8 cellular contexts compared by ENCODE assay signal in genomic region chr3:75434276-75434936, GRCh38.
DNase-seq lines count a peak whose midpoint lies in the region; ATAC-seq and TF ChIP-seq lines count a peak whose summit lies in the region.
"Not testable (repeated sequence)": the region's sequence is repeated elsewhere in the genome, so short reads cannot be mapped to it uniquely, and the experiment has no call there.

No MANE protein-coding gene starts in this region.

- peaks cover 8 to 20% of the 10 kb centered on the region in 2 donors for H3K4me1 Mint-ChIP-seq in effector memory CD8-positive, alpha-beta T cell (ENCODE audit: low read depth in 2 of 2)

- H3K27ac Mint-ChIP-seq in effector memory CD8-positive, alpha-beta T cell = peak overlapping the region; percentile 94

- H2AFZ ChIP-seq in KMS-11 (ENCODE audit: low read depth) = peak overlapping the region; percentile 30; the same call in 1 of the 2 replicates
- H2AFZ ChIP-seq in trophoblast cell (ENCODE audit: insufficient read depth, low read length, poor library complexity) = peak overlapping the region; percentile 66

- not testable (repeated sequence) for H3K4me1 ChIP-seq in KMS-11 (ENCODE audit: low read depth, poor library complexity, severe bottlenecking); trophoblast cell (ENCODE audit: control insufficient read depth in 1 of 2, insufficient read depth in 2 of 2, low read length in 2 of 2)
- H3K4me1 ChIP-seq in tibial artery = peaks cover 0 to 46% (median 35%) of the 10 kb centered on the region in 4 donors

- H3K9me3 Mint-ChIP-seq in effector memory CD8-positive, alpha-beta T cell = not testable (repeated sequence)

- peak overlapping the region; percentile 12 for H2BK5ac ChIP-seq in trophoblast cell (ENCODE audit: low read depth, low read length, poor library complexity)

- H3K9ac ChIP-seq in KMS-11 = peak overlapping the region; percentile 80
- H3K9ac ChIP-seq in trophoblast cell (ENCODE audit: low read length) = peak overlapping the region; percentile 78

- not testable (repeated sequence) for H3K79me1 ChIP-seq in trophoblast cell (ENCODE audit: low read length)

- not testable (repeated sequence) for H3K27me3 Mint-ChIP-seq in effector memory CD8-positive, alpha-beta T cell

- not testable (repeated sequence) for H3K36me3 Mint-ChIP-seq in effector memory CD8-positive, alpha-beta T cell (ENCODE audit: insufficient read depth)

- intact Hi-C loops in tibial artery (cut with DNase I; ENCODE audit: low total_unique reads) = not testable (repeated sequence)

- DNase-seq in Daoy (ENCODE audit: low read depth) (peak; percentile 57), SK-N-DZ (ENCODE audit: low spot score) (peak; percentile 32), activated gamma-delta T cell (lab: John Stamatoyannopoulos, UW) (peak; percentile 11), islet precursor cell (peak; percentile 69), trophoblast cell (peak in 1 of 2 donors; percentile 17), tibial artery (peak; percentile 27 to 73)
- peak in 2 of 3 experiments; percentile 0 to 1 for DNase-seq in effector memory CD8-positive, alpha-beta T cell

- H3K23ac ChIP-seq in trophoblast cell (ENCODE audit: low read length) = not testable (repeated sequence)

- not testable (repeated sequence) for H3K36me3 ChIP-seq in KMS-11 (ENCODE audit: insufficient read depth); trophoblast cell (ENCODE audit: control insufficient read depth in 1 of 2, insufficient read depth in 2 of 2, low read length in 2 of 2)
- H3K36me3 ChIP-seq in tibial artery = peaks cover 0 to 17% (median 5%) of the 10 kb centered on the region in 3 donors

- not testable (repeated sequence) for H3K18ac ChIP-seq in trophoblast cell (ENCODE audit: low read length)

- H3K4me2 ChIP-seq in KMS-11 (peak overlapping the region; percentile 54), trophoblast cell (ENCODE audit: low read length) (peak overlapping the region; percentile 81)

- H3K27ac ChIP-seq in KMS-11 (peak overlapping the region; percentile 59), tibial artery (peak overlapping the region; percentile 91 to 93)
- not testable (repeated sequence) for H3K27ac ChIP-seq in trophoblast cell (ENCODE audit: low read depth, low read length)

- H3K14ac ChIP-seq in trophoblast cell (ENCODE audit: low read length) = peak overlapping the region; percentile 82

- H3K9me3 ChIP-seq in trophoblast cell (ENCODE audit: insufficient read depth, low read depth, low read length); tibial artery: not testable (repeated sequence)

- no CpG with 5 or more reads among the region's 35 CpGs for WGBS in trophoblast cell (ENCODE audit: extremely low coverage, insufficient coverage, insufficient read length)

- H4K12ac ChIP-seq in trophoblast cell (ENCODE audit: low read depth, low read length) = peak overlapping the region; percentile 6

- not testable (repeated sequence) for H2BK12ac ChIP-seq in trophoblast cell (ENCODE audit: low read length)

- H4K8ac ChIP-seq in trophoblast cell (ENCODE audit: low read depth, low read length) = peak overlapping the region; percentile 7

- H4K91ac ChIP-seq in trophoblast cell (ENCODE audit: low read depth, low read length) = not testable (repeated sequence)

- H3K4me3 Mint-ChIP-seq in effector memory CD8-positive, alpha-beta T cell = peak overlapping the region; percentile 89 to 99

- not testable (repeated sequence) for H4K20me1 ChIP-seq in KMS-11 (ENCODE audit: insufficient read depth)

- not testable (repeated sequence) for H3K27me3 ChIP-seq in KMS-11 (ENCODE audit: insufficient read depth, low read depth); trophoblast cell (ENCODE audit: insufficient read depth, low read length); tibial artery

- ATAC-seq in effector memory CD8-positive, alpha-beta T cell (replicated peaks) = not testable (repeated sequence)

- not testable (repeated sequence) for H3K4me3 ChIP-seq in KMS-11 (IDR thresholded peaks at IDR 0.05; ENCODE audit: insufficient read depth, low read depth, low read length)
- H3K4me3 ChIP-seq in trophoblast cell (ENCODE audit: low read depth, low read length) (peak overlapping the region; percentile 86), tibial artery (peak overlapping the region; percentile 75 to 91)

- H2AK5ac ChIP-seq in trophoblast cell (ENCODE audit: low read length) = not testable (repeated sequence)

- TF ChIP-seq CTCF in KMS-11 (conservative IDR thresholded peaks at IDR 0.05; ENCODE audit: low read depth, low read length); tibial artery (IDR thresholded peaks at IDR 0.05): not testable (repeated sequence)

- H2BK120ac ChIP-seq in trophoblast cell (ENCODE audit: insufficient read depth, low read length, poor library complexity) = not testable (repeated sequence)

- not testable (repeated sequence) for H3K79me2 ChIP-seq in KMS-11 (ENCODE audit: insufficient read depth, low read depth); trophoblast cell (ENCODE audit: control insufficient read depth, insufficient read depth, low read length, poor library complexity)

- H3K4ac ChIP-seq in trophoblast cell (ENCODE audit: low read depth, low read length) = not testable (repeated sequence)
